Comparison of ENCODE assay signal across 8 cellular contexts in the genomic region with DNA sequence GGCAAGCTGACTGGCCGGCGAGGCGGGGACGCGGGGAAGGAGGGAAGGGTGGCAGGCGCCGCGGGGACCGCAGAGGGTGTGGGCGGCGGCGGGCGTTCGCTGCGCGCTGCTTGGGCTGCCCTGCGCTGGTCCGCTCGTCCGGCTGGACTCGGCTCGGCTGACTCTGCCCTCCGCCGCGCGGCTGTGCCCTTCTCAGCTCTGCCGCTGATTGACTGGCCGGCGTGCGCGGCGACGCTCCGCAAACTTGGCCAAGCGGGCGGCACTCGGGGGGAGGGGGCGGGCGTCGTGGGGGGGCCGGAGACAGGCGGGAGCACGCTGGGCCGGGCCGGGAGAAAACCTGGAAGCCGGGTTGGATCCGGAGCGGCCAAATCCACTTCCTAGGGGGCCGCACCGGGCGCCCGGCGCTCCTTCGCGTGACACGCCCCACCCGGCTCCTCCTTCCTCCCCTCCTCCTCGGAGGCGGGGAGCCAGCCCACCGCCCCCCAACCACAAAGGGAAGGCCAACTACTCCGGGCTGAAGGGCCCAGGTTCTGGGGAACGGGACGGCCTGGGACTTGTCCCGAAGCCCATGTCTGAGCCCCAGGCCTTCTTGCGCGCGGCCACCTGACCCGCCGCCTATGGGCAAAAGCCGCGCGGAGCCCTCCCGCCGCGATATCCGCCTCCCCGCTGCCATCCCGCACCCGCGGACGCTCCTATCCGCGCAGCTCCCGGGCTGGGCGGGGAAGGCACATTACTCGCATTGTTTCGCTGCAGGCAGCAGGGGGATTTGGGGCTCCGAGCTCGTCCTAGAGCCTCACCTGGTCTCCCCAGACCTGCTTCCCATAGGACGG. TPM values are rescaled to one million over a fixed set of nuclear protein-coding genes. Genes with fewer than 3 reads are reported as not detected.
DNase-seq lines count a peak whose midpoint lies in the region; TF ChIP-seq lines count a peak whose summit lies in the region.

TSS of gene GPC4 (minus strand) at position 214 of the 830 bp plus-strand sequence. CDS start 524 bp downstream, outside the sequence.

- no peaks in the 10 kb centered on the region for H3K79me1 ChIP-seq in mesenchymal stem cell (replicated peaks; ENCODE audit: low read length, poor library complexity, severe bottlenecking)

- H3K27ac ChIP-seq in mesenchymal stem cell (ENCODE audit: low read length, poor library complexity, severe bottlenecking) (no peak within 1 kb of the TSS), transverse colon (peak within 1 kb of the TSS; percentile 84 to 89 (median 86))

- peak within 1 kb of the TSS; percentile 83 to 84 for H3K4me3 ChIP-seq in mesenchymal stem cell (ENCODE audit: insufficient read depth in 1 of 2, low read depth in 1 of 2, low read length in 2 of 2)
- H3K4me3 ChIP-seq in transverse colon = peak within 1 kb of the TSS; percentile 47 to 66 (median 60)

- peak; percentile 49 for TF ChIP-seq POLR2A in transverse colon (IDR thresholded peaks at IDR 0.05)

- peak within 1 kb of the TSS; percentile 34 for H2BK120ac ChIP-seq in mesenchymal stem cell (ENCODE audit: low read depth, low read length)

- peak within 1 kb of the TSS in 1 of 2 experiments; percentile 11 for H3K4ac ChIP-seq in mesenchymal stem cell (ENCODE audit: low read depth in 1 of 2, low read length in 2 of 2)

- H3K23ac ChIP-seq in mesenchymal stem cell (ENCODE audit: low read length in 2 of 2) = peak within 1 kb of the TSS in 1 of 2 experiments; percentile 83

- H3K4me2 ChIP-seq in mesenchymal stem cell (ENCODE audit: low read length, poor library complexity, severe bottlenecking) = peak within 1 kb of the TSS; percentile 89

- no peak for DNase-seq in activated T-cell treated with anti-CD3 and anti-CD28 coated beads, Interleukin-2, amount 50 U/mL, for 24 hours
- no peak for DNase-seq in activated T-cell treated with anti-CD3 and anti-CD28 coated beads, Interleukin-2, amount 50 U/mL, for 1 hour
- DNase-seq in NCI-H510A treated with DMSO at 0.1 percent for 48 hours (lab: John Stamatoyannopoulos, UW) = peak; percentile 38
- peak; percentile 67 for DNase-seq in mesenchymal stem cell
- peak; percentile 76 for DNase-seq in transverse colon
- DNase-seq in stimulated activated CD8-positive, alpha-beta memory T cell treated with anti-CD3 and anti-CD28 coated beads, Interleukin-4, amount 100 ng/mL, for 48 hours = no peak
- DNase-seq in cerebellar nuclear complex (lab: John Stamatoyannopoulos, UW) = no peak

- H2BK5ac ChIP-seq in mesenchymal stem cell (ENCODE audit: low read depth, low read length, poor library complexity, severe bottlenecking) = no peak within 1 kb of the TSS

- H3K14ac ChIP-seq in mesenchymal stem cell (ENCODE audit: low read length in 2 of 2) = peak within 1 kb of the TSS in 1 of 2 experiments; percentile 91

- peak within 1 kb of the TSS; percentile 15 to 79 for H3K18ac ChIP-seq in mesenchymal stem cell (ENCODE audit: low read depth in 1 of 2, low read length in 2 of 2)

- H3K9me3 ChIP-seq in mesenchymal stem cell (ENCODE audit: control insufficient read depth, low read length) (no peaks in the 10 kb centered on the region), transverse colon (no peaks in the 10 kb centered on the region)

- no peaks in the 10 kb centered on the region for H3K36me3 Mint-ChIP-seq in activated T-cell treated with anti-CD3 and anti-CD28 coated beads, Interleukin-2, amount 50 U/mL, for 24 hours (ENCODE audit: low read depth)
- H3K36me3 Mint-ChIP-seq in dendritic cell treated with granulocyte-macrophage colony-stimulating factor and Interleukin-4, amounts not matched to agents 40 ng/mL and 50 ng/mL, for 4 days (ENCODE audit: low read depth) = no peaks in the 10 kb centered on the region

- H3K4me3 Mint-ChIP-seq in activated T-cell treated with anti-CD3 and anti-CD28 coated beads, Interleukin-2, amount 50 U/mL, for 24 hours = peak within 1 kb of the TSS; percentile 62
- peak within 1 kb of the TSS; percentile 80 for H3K4me3 Mint-ChIP-seq in dendritic cell treated with granulocyte-macrophage colony-stimulating factor and Interleukin-4, amounts not matched to agents 40 ng/mL and 50 ng/mL, for 4 days

- H3K9me3 Mint-ChIP-seq in activated T-cell treated with anti-CD3 and anti-CD28 coated beads, Interleukin-2, amount 50 U/mL, for 24 hours = no peaks in the 10 kb centered on the region
- H3K9me3 Mint-ChIP-seq in dendritic cell treated with granulocyte-macrophage colony-stimulating factor and Interleukin-4, amounts not matched to agents 40 ng/mL and 50 ng/mL, for 4 days = no peaks in the 10 kb centered on the region

- no peak within 1 kb of the TSS for H3K27ac Mint-ChIP-seq in activated T-cell treated with anti-CD3 and anti-CD28 coated beads, Interleukin-2, amount 50 U/mL, for 24 hours
- H3K27ac Mint-ChIP-seq in dendritic cell treated with granulocyte-macrophage colony-stimulating factor and Interleukin-4, amounts not matched to agents 40 ng/mL and 50 ng/mL, for 4 days = peak within 1 kb of the TSS; percentile 37

- peak within 1 kb of the TSS; percentile 88 for H3K9ac ChIP-seq in mesenchymal stem cell (ENCODE audit: low read length)

- H3K27me3 ChIP-seq in mesenchymal stem cell (ENCODE audit: control insufficient read depth in 1 of 2, insufficient read depth in 1 of 2, low read length in 2 of 2) (peaks cover 0 to 12% of the 10 kb centered on the region in 2 experiments), transverse colon (no peaks in the 10 kb centered on the region)

- TF ChIP-seq CTCF in transverse colon (IDR thresholded peaks at IDR 0.05) = peak in 3 of 5 experiments; percentile 9 to 30 (median 10)

- intact Hi-C loops in dendritic cell treated with granulocyte-macrophage colony-stimulating factor and Interleukin-4, amounts not matched to agents 40 ng/mL and 50 ng/mL, for 4 days (cut with micrococcal nuclease) = no loop called here
- intact Hi-C loops in transverse colon (cut with DNase I; ENCODE audit: low total_unique reads) = loop anchor here (10.0 kb wide), 1 partner anchor 81 kb away; no protein-coding TSS in a partner anchor

- peaks cover 81% of the 10 kb centered on the region for H3K27me3 Mint-ChIP-seq in activated T-cell treated with anti-CD3 and anti-CD28 coated beads, Interleukin-2, amount 50 U/mL, for 24 hours
- H3K27me3 Mint-ChIP-seq in dendritic cell treated with granulocyte-macrophage colony-stimulating factor and Interleukin-4, amounts not matched to agents 40 ng/mL and 50 ng/mL, for 4 days = peaks cover 85% of the 10 kb centered on the region

- peak within 1 kb of the TSS; percentile 15 for H4K91ac ChIP-seq in mesenchymal stem cell (ENCODE audit: low read length)

- WGBS in mesenchymal stem cell = under 1% methylated on average over 23 of the region's 90 CpGs
- 67% methylated on average over 60 of the region's 90 CpGs; no CpG with 5 or more reads in 1 of the 2 donors for WGBS in transverse colon (ENCODE audit: low coverage in 1 of 2), 2 donors

- peaks cover 0 to 2% of the 10 kb centered on the region in 2 experiments for H3K36me3 ChIP-seq in mesenchymal stem cell (ENCODE audit: control insufficient read depth in 1 of 2, insufficient read depth in 2 of 2, low read depth in 1 of 2, low read length in 2 of 2)
- no peaks in the 10 kb centered on the region for H3K36me3 ChIP-seq in transverse colon

- H3K4me1 ChIP-seq in mesenchymal stem cell (ENCODE audit: control insufficient read depth, insufficient read depth, low read depth, low read length) = peaks cover 5% of the 10 kb centered on the region
- peaks cover 0 to 4% (median 0%) of the 10 kb centered on the region in 4 donors for H3K4me1 ChIP-seq in transverse colon

- H2AK5ac ChIP-seq in mesenchymal stem cell (ENCODE audit: low read length, severe bottlenecking) = no peak within 1 kb of the TSS

- TF ChIP-seq EP300 in transverse colon (IDR thresholded peaks at IDR 0.05; ENCODE audit: low read depth) = no peak

- peak within 1 kb of the TSS; percentile 61 for H2AFZ ChIP-seq in mesenchymal stem cell (ENCODE audit: low read depth, low read length)

- no peak within 1 kb of the TSS for H2BK15ac ChIP-seq in mesenchymal stem cell (ENCODE audit: low read depth, poor library complexity, severe bottlenecking)

- in situ Hi-C loops in transverse colon (cut with MboI; ENCODE audit: low pct_ligation_motif_present in 1 of 4, low pct_unique_long_range_greater_than_20kb in 1 of 4, low sequenced_read_pairs in 3 of 4) = no loop called here

- H4K8ac ChIP-seq in mesenchymal stem cell (ENCODE audit: low read length) = peak within 1 kb of the TSS; percentile 54

- H2BK12ac ChIP-seq in mesenchymal stem cell (ENCODE audit: low read length in 2 of 2) = peak within 1 kb of the TSS in 1 of 2 experiments; percentile 39

- peaks cover 8% of the 10 kb centered on the region for H3K4me1 Mint-ChIP-seq in activated T-cell treated with anti-CD3 and anti-CD28 coated beads, Interleukin-2, amount 50 U/mL, for 24 hours (ENCODE audit: low read depth)
- H3K4me1 Mint-ChIP-seq in dendritic cell treated with granulocyte-macrophage colony-stimulating factor and Interleukin-4, amounts not matched to agents 40 ng/mL and 50 ng/mL, for 4 days (ENCODE audit: low read depth) = peaks cover 7% of the 10 kb centered on the region

RNA-seq across cellular contexts. Expression of gene GPC4, which starts in this region (rescaled TPM):
- polyA plus RNA-seq in mesenchymal stem cell (2013, experiment 1 of 2) = 26.4 TPM
- 26.5 TPM for polyA plus RNA-seq in mesenchymal stem cell (2013, experiment 2 of 2)
- total RNA-seq in transverse colon = 10 to 100 TPM in 3 of 4 donors, 1 to 10 TPM in 1; 7.8 to 15.7 (median 12.7) TPM

Comparison
In these comparisons a context has a peak if more than half of its experiments do, and no peak if none do; other contexts are left out.
1. DNase-seq: peak in NCI-H510A treated with DMSO at 0.1 percent for 48 hours (single experiment), mesenchymal stem cell (single experiment) and transverse colon (single experiment); none in activated T-cell treated with anti-CD3 and anti-CD28 coated beads, Interleukin-2, amount 50 U/mL, for 24 hours (single experiment), activated T-cell treated with anti-CD3 and anti-CD28 coated beads, Interleukin-2, amount 50 U/mL, for 1 hour (single experiment), stimulated activated CD8-positive, alpha-beta memory T cell treated with anti-CD3 and anti-CD28 coated beads, Interleukin-4, amount 100 ng/mL, for 48 hours (single experiment) and cerebellar nuclear complex (0 of 2).